8 cellular contexts compared by ENCODE assay signal in the genomic region with DNA sequence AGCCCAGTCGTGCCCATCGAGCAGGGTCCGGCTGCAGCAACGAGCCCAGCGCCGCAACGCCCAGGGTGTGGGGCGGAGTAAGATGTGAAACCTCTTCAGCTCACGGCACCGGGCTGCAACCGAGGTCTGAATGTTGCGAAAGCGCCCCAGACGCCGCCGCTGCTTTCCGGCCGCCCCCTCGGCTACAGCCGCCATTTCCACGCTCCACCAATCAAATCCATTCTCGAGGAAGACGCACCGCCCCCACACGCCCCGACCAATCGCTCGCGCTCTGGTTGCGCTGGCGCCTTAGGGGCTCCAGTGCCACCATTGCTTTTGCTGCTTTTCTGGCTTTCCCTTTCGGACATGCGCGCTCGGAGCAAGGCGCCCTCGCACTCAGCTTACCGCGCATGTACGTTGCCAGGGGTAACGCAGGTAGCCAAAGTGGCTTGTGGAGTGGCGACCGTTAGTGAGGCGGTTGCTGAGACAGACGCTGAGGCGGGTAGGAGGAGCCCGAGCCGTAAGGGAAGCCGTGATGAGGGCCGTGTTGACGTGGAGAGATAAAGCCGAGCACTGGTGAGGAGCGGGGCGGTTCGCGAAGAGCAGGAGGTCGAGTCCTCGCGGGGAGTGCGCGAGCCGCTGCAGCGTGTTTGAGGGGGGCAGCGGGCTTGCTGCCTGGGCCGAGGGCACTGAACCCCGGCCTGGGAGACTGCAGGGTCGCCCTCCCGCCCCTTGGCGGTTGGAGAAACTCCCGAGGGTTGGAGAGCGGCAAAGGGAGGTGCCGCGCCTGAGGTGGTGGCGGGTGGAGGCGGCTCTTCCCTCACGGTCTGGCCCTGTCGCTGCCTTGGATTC. TPM values are rescaled to one million over a fixed set of nuclear protein-coding genes. Genes with fewer than 3 reads are reported as not detected.
DNase-seq lines count a peak whose midpoint lies in the region; ATAC-seq, FAIRE-seq and TF ChIP-seq lines count a peak whose summit lies in the region.

A gene with protein sequence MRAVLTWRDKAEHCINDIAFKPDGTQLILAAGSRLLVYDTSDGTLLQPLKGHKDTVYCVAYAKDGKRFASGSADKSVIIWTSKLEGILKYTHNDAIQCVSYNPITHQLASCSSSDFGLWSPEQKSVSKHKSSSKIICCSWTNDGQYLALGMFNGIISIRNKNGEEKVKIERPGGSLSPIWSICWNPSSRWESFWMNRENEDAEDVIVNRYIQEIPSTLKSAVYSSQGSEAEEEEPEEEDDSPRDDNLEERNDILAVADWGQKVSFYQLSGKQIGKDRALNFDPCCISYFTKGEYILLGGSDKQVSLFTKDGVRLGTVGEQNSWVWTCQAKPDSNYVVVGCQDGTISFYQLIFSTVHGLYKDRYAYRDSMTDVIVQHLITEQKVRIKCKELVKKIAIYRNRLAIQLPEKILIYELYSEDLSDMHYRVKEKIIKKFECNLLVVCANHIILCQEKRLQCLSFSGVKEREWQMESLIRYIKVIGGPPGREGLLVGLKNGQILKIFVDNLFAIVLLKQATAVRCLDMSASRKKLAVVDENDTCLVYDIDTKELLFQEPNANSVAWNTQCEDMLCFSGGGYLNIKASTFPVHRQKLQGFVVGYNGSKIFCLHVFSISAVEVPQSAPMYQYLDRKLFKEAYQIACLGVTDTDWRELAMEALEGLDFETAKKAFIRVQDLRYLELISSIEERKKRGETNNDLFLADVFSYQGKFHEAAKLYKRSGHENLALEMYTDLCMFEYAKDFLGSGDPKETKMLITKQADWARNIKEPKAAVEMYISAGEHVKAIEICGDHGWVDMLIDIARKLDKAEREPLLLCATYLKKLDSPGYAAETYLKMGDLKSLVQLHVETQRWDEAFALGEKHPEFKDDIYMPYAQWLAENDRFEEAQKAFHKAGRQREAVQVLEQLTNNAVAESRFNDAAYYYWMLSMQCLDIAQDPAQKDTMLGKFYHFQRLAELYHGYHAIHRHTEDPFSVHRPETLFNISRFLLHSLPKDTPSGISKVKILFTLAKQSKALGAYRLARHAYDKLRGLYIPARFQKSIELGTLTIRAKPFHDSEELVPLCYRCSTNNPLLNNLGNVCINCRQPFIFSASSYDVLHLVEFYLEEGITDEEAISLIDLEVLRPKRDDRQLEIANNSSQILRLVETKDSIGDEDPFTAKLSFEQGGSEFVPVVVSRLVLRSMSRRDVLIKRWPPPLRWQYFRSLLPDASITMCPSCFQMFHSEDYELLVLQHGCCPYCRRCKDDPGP (plus strand): TSS at position 408 of the 831 bp plus-strand sequence. CDS start 107 bp downstream, at position 515.
A gene (minus strand): TSS at position 132 of the 831 bp plus-strand sequence. CDS start 115 bp downstream, at position 17.

- peak within 1 kb of the TSS; percentile 80 for H2AFZ ChIP-seq in keratinocyte (ENCODE audit: control insufficient read depth, low read length)

- H3K4me3 Mint-ChIP-seq in chondrocyte (ENCODE audit: unreplicated experiment), result peak within 1 kb of the TSS; percentile 95

- TF ChIP-seq CTCF in chondrocyte (IDR thresholded peaks at IDR 0.05) (no peak), keratinocyte (optimal IDR thresholded peaks at IDR 0.05 in 1 of 3, IDR thresholded peaks at IDR 0.05 in 1 of 3, conservative IDR thresholded peaks at IDR 0.05 in 1 of 3; ENCODE audit: extremely low read depth in 1 of 3, insufficient read depth in 2 of 3, low read length in 3 of 3) (no peak)

- H3K9me1 ChIP-seq in keratinocyte (ENCODE audit: control insufficient read depth, extremely low read depth, insufficient read depth, low read length), result no peaks in the 10 kb centered on the region

- dilution Hi-C loops in keratinocyte (cut with MboI; ENCODE audit: extremely low pct_ligation_motif_present, low sequenced_read_pairs), result no loop called here

- H3K9ac ChIP-seq in keratinocyte (ENCODE audit: control insufficient read depth, extremely low read depth, insufficient read depth, low read length), result peak within 1 kb of the TSS; percentile 93

- no peaks in the 10 kb centered on the region for H3K9me3 Mint-ChIP-seq in chondrocyte (ENCODE audit: low read depth)

- H3K4me3 ChIP-seq in keratinocyte (ENCODE audit: control insufficient read depth in 2 of 3, extremely low read depth in 1 of 3, insufficient read depth in 2 of 3, low read depth in 1 of 3, low read length in 3 of 3), result peak within 1 kb of the TSS; percentile 80 to 96 (median 86)

- H3K9me3 ChIP-seq in keratinocyte (ENCODE audit: control insufficient read depth, low read depth, low read length), result no peaks in the 10 kb centered on the region

- peaks cover 10% of the 10 kb centered on the region for H3K36me3 Mint-ChIP-seq in chondrocyte (ENCODE audit: low read depth)

- no peaks in the 10 kb centered on the region for H3K27me3 Mint-ChIP-seq in chondrocyte (ENCODE audit: low read depth)

- FAIRE-seq in keratinocyte (lab: Jason Lieb, UNC), result peak; percentile 84

- H3K4me1 ChIP-seq in keratinocyte (ENCODE audit: control insufficient read depth, extremely low read depth, insufficient read depth, low read length), result peaks cover 29% of the 10 kb centered on the region

- DNase-seq in Ammon's horn (ENCODE audit: low spot score) (peak; percentile 99), NCI-H510A treated with DMSO at 0.1 percent for 48 hours (lab: John Stamatoyannopoulos, UW) (peak; percentile 95), chondrocyte (ENCODE audit: low spot score) (peak; percentile 99), keratinocyte (ENCODE audit: low read depth, low spot score) (peak; percentile 96)
- DNase-seq in activated CD4-positive, alpha-beta T cell treated with anti-CD3 and anti-CD28 coated beads for 24 hours (ENCODE audit: low read depth in 2 of 2), result peak; percentile 97
- DNase-seq in stimulated activated CD4-positive, alpha-beta T cell treated with anti-CD3 and anti-CD28 coated beads, Interleukin-15, amount 100 ng/mL, for 1 hour (ENCODE audit: low read depth in 1 of 2, low spot score in 1 of 2), result peak; percentile 97

- H3K4me1 Mint-ChIP-seq in chondrocyte (ENCODE audit: low read depth), result peaks cover 49% of the 10 kb centered on the region

- peaks cover 20% of the 10 kb centered on the region for H3K79me2 ChIP-seq in keratinocyte (ENCODE audit: control insufficient read depth, insufficient read depth, low read length)

- peak; percentile 85 for ATAC-seq in HG03439 (IDR thresholded peaks at IDR 0.05; ENCODE audit: unreplicated experiment)

- H3K27me3 ChIP-seq in keratinocyte (ENCODE audit: control insufficient read depth, extremely low read depth, insufficient read depth, low read length), result no peaks in the 10 kb centered on the region

- peak within 1 kb of the TSS; percentile 93 for H3K4me2 ChIP-seq in keratinocyte (ENCODE audit: control insufficient read depth, extremely low read depth, insufficient read depth, low read depth, low read length)

- H3K27ac Mint-ChIP-seq in chondrocyte (ENCODE audit: unreplicated experiment), result peak within 1 kb of the TSS; percentile 99

- no peaks in the 10 kb centered on the region for H4K20me1 ChIP-seq in keratinocyte (ENCODE audit: control insufficient read depth, extremely low read depth, insufficient read depth, low read length)

- peak; percentile 94 for TF ChIP-seq POLR2A in GM19193 (IDR thresholded peaks at IDR 0.05; ENCODE audit: extremely low read depth, insufficient read depth, insufficient read length)

- H3K36me3 ChIP-seq in keratinocyte (ENCODE audit: control insufficient read depth in 2 of 2, extremely low read depth in 1 of 2, insufficient read depth in 2 of 2, low read length in 2 of 2), result peaks cover 5 to 8% of the 10 kb centered on the region in 2 experiments

- H3K27ac ChIP-seq in keratinocyte (ENCODE audit: control insufficient read depth, insufficient read depth, low read length), result peak within 1 kb of the TSS; percentile 87

RNA-seq across cellular contexts. Expression of the first gene that starts in this region (rescaled TPM):
- total RNA-seq in chondrocyte, result 16.2 to 29.1 TPM (median 17.5 TPM) in 3 replicates
- polyA plus RNA-seq in keratinocyte, result 6.2 to 7.1 TPM (median 6.5 TPM) in 3 replicates
- polyA plus RNA-seq in keratinocyte (2011; ENCODE audit: low read depth), result 5.6 TPM
- 4.6 and 5.2 TPM in 2 replicates for polyA plus RNA-seq in keratinocyte (2011; cell fraction: cytosol; rRNA removed)
- polyA plus RNA-seq in keratinocyte (2011; cell fraction: nucleus; rRNA removed), result 12.1 and 18.1 TPM in 2 replicates
- polyA plus RNA-seq in keratinocyte (2012; ENCODE audit: low replicate concordance), result 2.6 and 5.0 TPM in 2 replicates
- 10.8 to 23.1 TPM (median 22.9 TPM) in 3 replicates for polyA minus RNA-seq in keratinocyte
- 8.2 TPM for polyA minus RNA-seq in keratinocyte (2011; cell fraction: cytosol; rRNA and poly(A)+ RNA removed)
- 8.4 and 13.3 TPM in 2 replicates for polyA minus RNA-seq in keratinocyte (2011; cell fraction: nucleus; rRNA and poly(A)+ RNA removed)

RNA-seq across cellular contexts. Expression of the second gene that starts in this region (rescaled TPM):
- 20.0 to 29.5 TPM (median 20.6 TPM) in 3 replicates for total RNA-seq in chondrocyte
- 20.3 to 35.0 TPM (median 24.3 TPM) in 3 replicates for polyA plus RNA-seq in keratinocyte
- polyA plus RNA-seq in keratinocyte (2011; ENCODE audit: low read depth), result 43.0 TPM
- 14.3 and 23.8 TPM in 2 replicates for polyA plus RNA-seq in keratinocyte (2011; cell fraction: cytosol; rRNA removed)
- polyA plus RNA-seq in keratinocyte (2011; cell fraction: nucleus; rRNA removed), result 42.8 and 55.4 TPM in 2 replicates
- 17.1 and 17.4 TPM in 2 replicates for polyA plus RNA-seq in keratinocyte (2012; ENCODE audit: low replicate concordance)
- 6.1 to 16.9 TPM (median 12.7 TPM) in 3 replicates for polyA minus RNA-seq in keratinocyte
- polyA minus RNA-seq in keratinocyte (2011; cell fraction: cytosol; rRNA and poly(A)+ RNA removed), result 17.5 TPM
- polyA minus RNA-seq in keratinocyte (2011; cell fraction: nucleus; rRNA and poly(A)+ RNA removed), result 15.0 and 19.2 TPM in 2 replicates

Comparison
In these comparisons a context has a peak if more than half of its experiments do, and no peak if none do; other contexts are left out.
1. Peak in every context shown above with its lines: DNase-seq, ATAC-seq, H3K4me3 ChIP-seq and H3K27ac ChIP-seq.